Comparison of ENCODE assay signal across 20 cellular contexts in genomic region chr1:25260336-25260735, GRCh38. TPM values are rescaled to one million over a fixed set of nuclear protein-coding genes. Genes with fewer than 3 reads are reported as not detected.
"Had no signal": no experiment of that assay in that cellular context is flagged by ENCODE, and none has a peak within 500 bp of the region (broad histone marks: within the 10 kb centered on the region; RNA-seq: fewer than 3 reads in every experiment).

No MANE protein-coding gene starts in this region.

RNA-seq across cellular contexts. Expression of gene RHD, which starts 12.0 kb away (rescaled TPM):
- total RNA-seq: activated B cell treated with CpG ODN at 0.5 μM for 24 hours; activated CD8-positive, alpha-beta memory T cell treated with anti-CD3 and anti-CD28 coated beads for 36 hours; activated naive CD4-positive, alpha-beta T cell treated with anti-CD3 and anti-CD28 coated beads, Interleukin-2, amount 50 U/mL, for 72 hours; activated T-cell treated with anti-CD3 and anti-CD28 coated beads, Interleukin-2, amount 50 U/mL, for 4 hours; fibroblast of lung; fibroblast of villous mesenchyme; gastroesophageal sphincter; hepatocyte; left ventricle myocardium inferior; mesenteric fat pad; mucosa of descending colon; myocyte; ovary; progenitor cell of endocrine pancreas; renal cortical epithelial cell; T-helper 2 cell treated with Interferon-gamma antibody and Interleukin-4, amounts not matched to agents 100 ng/mL and 5 ng/mL, for 36 hours; upper lobe of right lung had no signal
- polyA plus RNA-seq: adipose tissue, fibroblast of lung, ovary, small intestine, stomach had no signal
